In the genomic region with DNA sequence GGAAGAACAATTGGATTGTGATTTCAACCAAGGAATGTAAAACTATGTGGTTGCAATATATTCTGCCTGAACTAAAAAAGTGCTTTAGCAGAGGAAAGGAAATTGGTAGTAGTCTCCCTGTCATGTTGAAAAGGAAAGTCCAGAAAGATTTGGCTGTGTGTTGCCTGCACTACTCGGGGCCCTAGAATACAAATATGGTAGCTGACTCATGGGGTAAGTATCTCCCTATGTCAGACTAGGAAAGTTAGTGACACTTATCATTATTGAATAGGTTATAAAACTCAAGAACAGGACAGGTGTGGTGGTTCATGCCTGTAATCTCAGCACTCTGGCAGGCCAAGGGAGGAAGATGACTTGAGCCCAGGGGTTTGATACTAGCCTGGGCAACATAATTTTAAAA, we compare ENCODE assay signal across 1 cellular context.
TF ChIP-seq lines count a peak whose summit lies in the region.

No MANE protein-coding gene starts in this region.

TF ChIP-seq in SK-N-SH, 30 proteins besides CTCF, POLR2A, EP300 and RAD21 (continued from another document):
- TF ChIP-seq, protein P1, sequence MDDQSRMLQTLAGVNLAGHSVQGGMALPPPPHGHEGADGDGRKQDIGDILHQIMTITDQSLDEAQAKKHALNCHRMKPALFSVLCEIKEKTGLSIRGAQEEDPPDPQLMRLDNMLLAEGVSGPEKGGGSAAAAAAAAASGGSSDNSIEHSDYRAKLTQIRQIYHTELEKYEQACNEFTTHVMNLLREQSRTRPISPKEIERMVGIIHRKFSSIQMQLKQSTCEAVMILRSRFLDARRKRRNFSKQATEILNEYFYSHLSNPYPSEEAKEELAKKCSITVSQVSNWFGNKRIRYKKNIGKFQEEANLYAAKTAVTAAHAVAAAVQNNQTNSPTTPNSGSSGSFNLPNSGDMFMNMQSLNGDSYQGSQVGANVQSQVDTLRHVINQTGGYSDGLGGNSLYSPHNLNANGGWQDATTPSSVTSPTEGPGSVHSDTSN (IDR thresholded peaks at IDR 0.05): peak; percentile 36; the same call in 1 of the 2 replicates
